8 cellular contexts compared by ENCODE assay signal in the genomic region with DNA sequence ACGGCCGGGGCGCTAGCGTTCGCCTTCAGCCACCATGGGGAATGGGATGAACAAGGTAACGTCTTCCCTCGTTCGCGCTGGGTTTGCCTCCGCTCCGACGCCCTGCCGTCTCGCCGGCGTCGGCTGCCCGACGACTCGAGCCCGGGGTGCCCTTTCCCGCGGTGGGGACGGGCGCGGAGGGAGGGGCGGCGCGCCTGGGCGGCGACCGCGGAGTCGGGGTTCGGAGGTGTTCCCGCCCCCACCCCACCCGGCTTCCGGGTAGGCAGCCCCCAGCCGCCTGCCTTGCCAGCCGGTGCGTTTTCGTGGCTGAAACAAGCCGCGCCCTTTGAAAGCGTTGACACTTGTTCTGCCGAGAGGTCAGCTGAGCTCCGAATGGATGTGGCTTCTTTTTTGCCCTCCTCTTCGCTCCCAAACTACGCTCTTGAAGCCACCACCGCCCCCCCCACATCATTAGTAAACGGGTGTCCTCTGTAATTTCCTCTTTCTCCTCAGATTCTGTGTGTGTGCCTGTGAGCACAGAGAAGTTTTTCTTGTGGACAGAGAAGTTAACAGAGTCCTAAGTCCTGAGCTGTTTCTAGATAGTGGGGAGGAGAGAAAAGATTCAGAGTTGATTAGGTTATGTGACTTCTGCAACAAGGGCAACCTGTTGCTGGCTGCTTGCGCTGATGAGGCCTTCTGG. TPM values are rescaled to one million over a fixed set of nuclear protein-coding genes. Genes with fewer than 3 reads are reported as not detected.
DNase-seq lines count a peak whose midpoint lies in the region; ATAC-seq and TF ChIP-seq lines count a peak whose summit lies in the region.

No MANE protein-coding gene starts in this region.

- ATAC-seq in GM23338 (peak; percentile 55), left cardiac atrium (peak; percentile 35 to 55), sciatic nerve (peak; percentile 41)

- H3K36me3 ChIP-seq in GM23338 (ENCODE audit: insufficient read depth) (peaks cover 11% of the 10 kb centered on the region; the same call in 1 of the 2 replicates), MG63 (no peaks in the 10 kb centered on the region)

- peaks cover 39% of the 10 kb centered on the region for H3K79me2 ChIP-seq in GM23338 (replicated peaks; ENCODE audit: insufficient read depth)

- intact Hi-C loops in left cardiac atrium (cut with DNase I) (loop anchor here in 1 of 2 donors (5.0 kb wide), 1 partner anchor 75 kb away; no protein-coding TSS in a partner anchor), sciatic nerve (cut with DNase I) (no loop called here)

- H3K9me3 Mint-ChIP-seq in GM23338, result peaks cover 68% of the 10 kb centered on the region

- no peak overlapping the region for H3K27ac Mint-ChIP-seq in GM23338

- DNase-seq in Daoy (ENCODE audit: low read depth) (peak; percentile 84), GM23338 (ENCODE audit: low spot score) (peak; percentile 80), MG63 (peak; percentile 62), left cardiac atrium (peak; percentile 84), sciatic nerve (ENCODE audit: low spot score) (peak; percentile 84), cerebellar nuclear complex (lab: John Stamatoyannopoulos, UW) (no peak)
- DNase-seq in activated gamma-delta T cell treated with anti-CD3 and anti-CD28 coated beads, Interleukin-2, amount 50 U/mL, for 16 hours (ENCODE audit: low read depth), result peak; percentile 68
- no peak for DNase-seq in stimulated activated naive CD4-positive, alpha-beta T cell (lab: John Stamatoyannopoulos, UW)

- H3K27ac ChIP-seq in GM23338 (ENCODE audit: low read depth), result peak overlapping the region; percentile 55

- peak overlapping the region; percentile 97 for H3K4me2 ChIP-seq in GM23338

- peaks cover 15% of the 10 kb centered on the region for H3K27me3 Mint-ChIP-seq in GM23338 (ENCODE audit: insufficient read depth, low read depth, poor library complexity)

- peak overlapping the region; percentile 89 for H3K4me3 ChIP-seq in GM23338
- peak overlapping the region; percentile 66 for H3K4me3 ChIP-seq in MG63

- H3K9me2 ChIP-seq in GM23338 (ENCODE audit: insufficient read depth), result peaks cover 6% of the 10 kb centered on the region

- peak overlapping the region; percentile 76 for H3K4me3 Mint-ChIP-seq in GM23338

- peaks cover 11% of the 10 kb centered on the region; the same call in 1 of the 2 replicates for H4K20me1 ChIP-seq in GM23338 (replicated peaks; ENCODE audit: insufficient read depth)

- peaks cover 32% of the 10 kb centered on the region for H3K4me1 Mint-ChIP-seq in GM23338

- H3K27me3 ChIP-seq in GM23338 (ENCODE audit: insufficient read depth) (peaks cover 4% of the 10 kb centered on the region), MG63 (no peaks in the 10 kb centered on the region)

- H3K36me3 Mint-ChIP-seq in GM23338 (ENCODE audit: low read depth), result peaks cover 13% of the 10 kb centered on the region

- peak overlapping the region; percentile 94 for H2AFZ ChIP-seq in GM23338

- TF ChIP-seq CTCF in GM23338 (conservative IDR thresholded peaks at IDR 0.05; ENCODE audit: low read depth in 2 of 2), result no peak

- peaks cover 6% of the 10 kb centered on the region; the same call in 1 of the 2 replicates for H3F3A ChIP-seq in GM23338 (replicated peaks; ENCODE audit: low read depth)

- H3K9me3 ChIP-seq in MG63, result no peaks in the 10 kb centered on the region

- H3K4me1 ChIP-seq in GM23338 (ENCODE audit: insufficient read depth), result peaks cover 28% of the 10 kb centered on the region

TF ChIP-seq in GM23338, 12 proteins besides CTCF, POLR2A, EP300 and RAD21:
- TF ChIP-seq, protein P1, sequence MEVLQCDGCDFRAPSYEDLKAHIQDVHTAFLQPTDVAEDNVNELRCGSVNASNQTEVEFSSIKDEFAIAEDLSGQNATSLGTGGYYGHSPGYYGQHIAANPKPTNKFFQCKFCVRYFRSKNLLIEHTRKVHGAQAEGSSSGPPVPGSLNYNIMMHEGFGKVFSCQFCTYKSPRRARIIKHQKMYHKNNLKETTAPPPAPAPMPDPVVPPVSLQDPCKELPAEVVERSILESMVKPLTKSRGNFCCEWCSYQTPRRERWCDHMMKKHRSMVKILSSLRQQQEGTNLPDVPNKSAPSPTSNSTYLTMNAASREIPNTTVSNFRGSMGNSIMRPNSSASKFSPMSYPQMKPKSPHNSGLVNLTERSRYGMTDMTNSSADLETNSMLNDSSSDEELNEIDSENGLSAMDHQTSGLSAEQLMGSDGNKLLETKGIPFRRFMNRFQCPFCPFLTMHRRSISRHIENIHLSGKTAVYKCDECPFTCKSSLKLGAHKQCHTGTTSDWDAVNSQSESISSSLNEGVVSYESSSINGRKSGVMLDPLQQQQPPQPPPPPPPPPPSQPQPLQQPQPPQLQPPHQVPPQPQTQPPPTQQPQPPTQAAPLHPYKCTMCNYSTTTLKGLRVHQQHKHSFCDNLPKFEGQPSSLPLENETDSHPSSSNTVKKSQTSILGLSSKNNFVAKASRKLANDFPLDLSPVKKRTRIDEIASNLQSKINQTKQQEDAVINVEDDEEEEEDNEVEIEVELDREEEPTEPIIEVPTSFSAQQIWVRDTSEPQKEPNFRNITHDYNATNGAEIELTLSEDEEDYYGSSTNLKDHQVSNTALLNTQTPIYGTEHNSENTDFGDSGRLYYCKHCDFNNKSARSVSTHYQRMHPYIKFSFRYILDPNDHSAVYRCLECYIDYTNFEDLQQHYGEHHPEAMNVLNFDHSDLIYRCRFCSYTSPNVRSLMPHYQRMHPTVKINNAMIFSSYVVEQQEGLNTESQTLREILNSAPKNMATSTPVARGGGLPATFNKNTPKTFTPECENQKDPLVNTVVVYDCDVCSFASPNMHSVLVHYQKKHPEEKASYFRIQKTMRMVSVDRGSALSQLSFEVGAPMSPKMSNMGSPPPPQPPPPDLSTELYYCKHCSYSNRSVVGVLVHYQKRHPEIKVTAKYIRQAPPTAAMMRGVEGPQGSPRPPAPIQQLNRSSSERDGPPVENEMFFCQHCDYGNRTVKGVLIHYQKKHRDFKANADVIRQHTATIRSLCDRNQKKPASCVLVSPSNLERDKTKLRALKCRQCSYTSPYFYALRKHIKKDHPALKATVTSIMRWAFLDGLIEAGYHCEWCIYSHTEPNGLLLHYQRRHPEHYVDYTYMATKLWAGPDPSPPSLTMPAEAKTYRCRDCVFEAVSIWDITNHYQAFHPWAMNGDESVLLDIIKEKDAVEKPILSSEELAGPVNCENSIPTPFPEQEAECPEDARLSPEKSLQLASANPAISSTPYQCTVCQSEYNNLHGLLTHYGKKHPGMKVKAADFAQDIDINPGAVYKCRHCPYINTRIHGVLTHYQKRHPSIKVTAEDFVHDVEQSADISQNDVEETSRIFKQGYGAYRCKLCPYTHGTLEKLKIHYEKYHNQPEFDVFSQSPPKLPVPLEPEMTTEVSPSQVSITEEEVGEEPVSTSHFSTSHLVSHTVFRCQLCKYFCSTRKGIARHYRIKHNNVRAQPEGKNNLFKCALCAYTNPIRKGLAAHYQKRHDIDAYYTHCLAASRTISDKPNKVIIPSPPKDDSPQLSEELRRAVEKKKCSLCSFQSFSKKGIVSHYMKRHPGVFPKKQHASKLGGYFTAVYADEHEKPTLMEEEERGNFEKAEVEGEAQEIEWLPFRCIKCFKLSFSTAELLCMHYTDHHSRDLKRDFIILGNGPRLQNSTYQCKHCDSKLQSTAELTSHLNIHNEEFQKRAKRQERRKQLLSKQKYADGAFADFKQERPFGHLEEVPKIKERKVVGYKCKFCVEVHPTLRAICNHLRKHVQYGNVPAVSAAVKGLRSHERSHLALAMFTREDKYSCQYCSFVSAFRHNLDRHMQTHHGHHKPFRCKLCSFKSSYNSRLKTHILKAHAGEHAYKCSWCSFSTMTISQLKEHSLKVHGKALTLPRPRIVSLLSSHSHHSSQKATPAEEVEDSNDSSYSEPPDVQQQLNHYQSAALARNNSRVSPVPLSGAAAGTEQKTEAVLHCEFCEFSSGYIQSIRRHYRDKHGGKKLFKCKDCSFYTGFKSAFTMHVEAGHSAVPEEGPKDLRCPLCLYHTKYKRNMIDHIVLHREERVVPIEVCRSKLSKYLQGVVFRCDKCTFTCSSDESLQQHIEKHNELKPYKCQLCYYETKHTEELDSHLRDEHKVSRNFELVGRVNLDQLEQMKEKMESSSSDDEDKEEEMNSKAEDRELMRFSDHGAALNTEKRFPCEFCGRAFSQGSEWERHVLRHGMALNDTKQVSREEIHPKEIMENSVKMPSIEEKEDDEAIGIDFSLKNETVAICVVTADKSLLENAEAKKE (CRISPR knock-in tag; IDR thresholded peaks at IDR 0.05), result no peak
- TF ChIP-seq POLR2AphosphoS5 (IDR thresholded peaks at IDR 0.05; ENCODE audit: low read depth), result peak; percentile 54

RNA-seq across cellular contexts. Expression of a gene that starts 0.4 kb away (rescaled TPM):
- total RNA-seq in Daoy (2014; rRNA removed; shearing (Covaris generic)), result 21.0 and 22.9 TPM in 2 replicates
- 31.0 and 36.8 TPM in 2 replicates for total RNA-seq in GM23338 (2014; rRNA removed; shearing (Covaris generic))
- polyA plus RNA-seq in GM23338 (2016; fragmentation: Nextera tagmentation; extraction: Ambion mirVana), result 11.2 and 12.8 TPM in 2 replicates
- 4.5 TPM in 2 replicates for total RNA-seq in MG63 (2014; rRNA removed; shearing (Covaris generic); ENCODE audit: low replicate concordance)
- 10 to 100 TPM; 53.9 to 57.4 TPM for total RNA-seq in left cardiac atrium
- total RNA-seq in sciatic nerve, result 62.2 TPM

Comparison
In these comparisons a context has a peak if more than half of its experiments do, and no peak if none do; other contexts are left out.
1. DNase-seq: peak in Daoy (single experiment), GM23338 (single experiment), MG63 (single experiment), activated gamma-delta T cell treated with anti-CD3 and anti-CD28 coated beads, Interleukin-2, amount 50 U/mL, for 16 hours (single experiment), left cardiac atrium (single experiment) and sciatic nerve (single experiment); none in stimulated activated naive CD4-positive, alpha-beta T cell (0 of 6) and cerebellar nuclear complex (0 of 2).
2. Peak in every context shown above with its lines, with median percentiles within 50 percentile points of each other: ATAC-seq.